1 cellular context compared by ENCODE assay signal in genomic region chr6:75290558-75290957, GRCh38.
TF ChIP-seq lines count a peak whose summit lies in the region.

No MANE protein-coding gene starts in this region.

TF ChIP-seq in GM23338, 12 proteins besides CTCF, POLR2A, EP300 and RAD21 (continued from another document):
- TF ChIP-seq JUNB (IDR thresholded peaks at IDR 0.05; ENCODE audit: unreplicated experiment): no peak
- TF ChIP-seq ZNF331 (CRISPR knock-in tag; IDR thresholded peaks at IDR 0.05; ENCODE audit: low read depth): no peak
- TF ChIP-seq CREB1 (CRISPR knock-in tag; IDR thresholded peaks at IDR 0.05; ENCODE audit: low read depth): no peak
- no peak for TF ChIP-seq STAT1 (IDR thresholded peaks at IDR 0.05; ENCODE audit: unreplicated experiment)
- TF ChIP-seq ETS1 (IDR thresholded peaks at IDR 0.05): no peak
- TF ChIP-seq REST (IDR thresholded peaks at IDR 0.05; ENCODE audit: unreplicated experiment): no peak
- TF ChIP-seq POLR2AphosphoS5 (IDR thresholded peaks at IDR 0.05; ENCODE audit: low read depth): no peak
- no peak for TF ChIP-seq EZH2phosphoT487 (IDR thresholded peaks at IDR 0.05; ENCODE audit: unreplicated experiment)
TF ChIP-seq in GM23338: peak in this region for 0.
